Comparison of ENCODE assay signal across 1 cellular context in genomic region chr3:41274944-41275668, GRCh38.
TF ChIP-seq lines count a peak whose summit lies in the region.

No MANE protein-coding gene starts in this region.

TF ChIP-seq in HepG2, 621 proteins besides CTCF, POLR2A, EP300 and RAD21 (continued from another document and continues in another):
- TF ChIP-seq MTERF4 (CRISPR knock-in tag; IDR thresholded peaks at IDR 0.05): no peak
- peak; percentile 48; the same call in 1 of the 2 replicates for TF ChIP-seq ZMYM2 (CRISPR knock-in tag; IDR thresholded peaks at IDR 0.05)
- TF ChIP-seq SIN3A (IDR thresholded peaks at IDR 0.05; ENCODE audit: borderline replicate concordance, low read depth, low read length): no peak
- TF ChIP-seq ZNF326 (CRISPR knock-in tag; IDR thresholded peaks at IDR 0.05; ENCODE audit: borderline replicate concordance): no peak
- TF ChIP-seq MIER3 (CRISPR knock-in tag; IDR thresholded peaks at IDR 0.05; ENCODE audit: borderline replicate concordance): peak; percentile 39; the same call in 1 of the 2 replicates
- TF ChIP-seq ZNF333 (CRISPR knock-in tag; IDR thresholded peaks at IDR 0.05; ENCODE audit: borderline replicate concordance): no peak
- TF ChIP-seq JUND (CRISPR knock-in tag; IDR thresholded peaks at IDR 0.05): no peak
- no peak for TF ChIP-seq MXI1 (IDR thresholded peaks at IDR 0.05; ENCODE audit: borderline replicate concordance, low read depth, low read length)
- TF ChIP-seq FOXK1 (CRISPR knock-in tag; IDR thresholded peaks at IDR 0.05; ENCODE audit: borderline replicate concordance, low read depth): no peak
- peak; percentile 3; the same call in 1 of the 2 replicates for TF ChIP-seq FOXP4 (CRISPR knock-in tag; IDR thresholded peaks at IDR 0.05)
- no peak for TF ChIP-seq EED (CRISPR knock-in tag; IDR thresholded peaks at IDR 0.05)
- TF ChIP-seq ZNF782 (CRISPR knock-in tag; IDR thresholded peaks at IDR 0.05; ENCODE audit: borderline replicate concordance): no peak
- TF ChIP-seq KDM6A (CRISPR knock-in tag; IDR thresholded peaks at IDR 0.05; ENCODE audit: low read depth): peak; percentile 21; the same call in 1 of the 2 replicates
- TF ChIP-seq KDM3A (CRISPR knock-in tag; IDR thresholded peaks at IDR 0.05; ENCODE audit: low read depth): no peak; the same call in 1 of the 2 replicates
- no peak for TF ChIP-seq CSRNP1 (CRISPR knock-in tag; IDR thresholded peaks at IDR 0.05)
- TF ChIP-seq SPEN (CRISPR knock-in tag; IDR thresholded peaks at IDR 0.05; ENCODE audit: low read depth): no peak
- TF ChIP-seq ATRX (CRISPR knock-in tag; IDR thresholded peaks at IDR 0.05; ENCODE audit: borderline replicate concordance): no peak
- TF ChIP-seq SMC3 (IDR thresholded peaks at IDR 0.05; ENCODE audit: low read length): no peak
- peak; percentile 79; the same call in 1 of the 2 replicates for TF ChIP-seq NFIC (IDR thresholded peaks at IDR 0.05; ENCODE audit: low read length)
- TF ChIP-seq ZNF652 (CRISPR knock-in tag; IDR thresholded peaks at IDR 0.05; ENCODE audit: borderline replicate concordance, low read depth): peak; percentile 18; the same call in 1 of the 2 replicates
- TF ChIP-seq ZSCAN31 (CRISPR knock-in tag; IDR thresholded peaks at IDR 0.05; ENCODE audit: low read depth): no peak
- no peak for TF ChIP-seq FUBP1 (CRISPR knock-in tag; IDR thresholded peaks at IDR 0.05; ENCODE audit: borderline replicate concordance)
- no peak for TF ChIP-seq CENPBD1 (CRISPR knock-in tag; IDR thresholded peaks at IDR 0.05; ENCODE audit: borderline replicate concordance, low read depth)
- TF ChIP-seq MLX (CRISPR knock-in tag; IDR thresholded peaks at IDR 0.05): 0 out of 2 replicates have a peak, but pooled peaks have one; percentile 30
- TF ChIP-seq KAT8 (CRISPR knock-in tag; IDR thresholded peaks at IDR 0.05): peak; percentile 47; the same call in 1 of the 2 replicates
- TF ChIP-seq ZGPAT (CRISPR knock-in tag; IDR thresholded peaks at IDR 0.05): peak; percentile 40; the same call in 1 of the 2 replicates
- TF ChIP-seq TBX3 (IDR thresholded peaks at IDR 0.05; ENCODE audit: borderline replicate concordance): no peak
- TF ChIP-seq MAZ (IDR thresholded peaks at IDR 0.05; ENCODE audit: borderline replicate concordance, low read depth, low read length): no peak
- TF ChIP-seq MAZ (CRISPR knock-in tag; IDR thresholded peaks at IDR 0.05; ENCODE audit: low read depth): no peak
- 0 out of 2 replicates have a peak, but pooled peaks have one; percentile 26 for TF ChIP-seq ZNF124 (CRISPR knock-in tag; IDR thresholded peaks at IDR 0.05)
- TF ChIP-seq ARID4A (CRISPR knock-in tag; IDR thresholded peaks at IDR 0.05; ENCODE audit: borderline replicate concordance): peak; percentile 26; the same call in 1 of the 2 replicates
- no peak for TF ChIP-seq SNAPC5 (CRISPR knock-in tag; IDR thresholded peaks at IDR 0.05; ENCODE audit: borderline replicate concordance)
- peak; percentile 23; the same call in 1 of the 2 replicates for TF ChIP-seq ZNF331 (CRISPR knock-in tag; IDR thresholded peaks at IDR 0.05)
- TF ChIP-seq NR0B2 (CRISPR knock-in tag; IDR thresholded peaks at IDR 0.05): no peak
- TF ChIP-seq ZNF747 (CRISPR knock-in tag; IDR thresholded peaks at IDR 0.05; ENCODE audit: borderline replicate concordance): no peak
- TF ChIP-seq PBX2 (CRISPR knock-in tag; IDR thresholded peaks at IDR 0.05): no peak
- TF ChIP-seq HOXA7 (CRISPR knock-in tag; IDR thresholded peaks at IDR 0.05): no peak
- TF ChIP-seq ZUFSP (CRISPR knock-in tag; IDR thresholded peaks at IDR 0.05; ENCODE audit: borderline replicate concordance): no peak
- TF ChIP-seq ZNF3 (CRISPR knock-in tag; IDR thresholded peaks at IDR 0.05): no peak
- peak; percentile 79 for TF ChIP-seq ASH2L (IDR thresholded peaks at IDR 0.05; ENCODE audit: insufficient read length, low read depth, low read length)
- TF ChIP-seq FOXA1 (IDR thresholded peaks at IDR 0.05): no peak
- TF ChIP-seq FOXA1 (CRISPR knock-in tag; IDR thresholded peaks at IDR 0.05): peak; percentile 14; the same call in 1 of the 2 replicates
- no peak for TF ChIP-seq ZBTB42 (CRISPR knock-in tag; IDR thresholded peaks at IDR 0.05)
